In the genomic region with DNA sequence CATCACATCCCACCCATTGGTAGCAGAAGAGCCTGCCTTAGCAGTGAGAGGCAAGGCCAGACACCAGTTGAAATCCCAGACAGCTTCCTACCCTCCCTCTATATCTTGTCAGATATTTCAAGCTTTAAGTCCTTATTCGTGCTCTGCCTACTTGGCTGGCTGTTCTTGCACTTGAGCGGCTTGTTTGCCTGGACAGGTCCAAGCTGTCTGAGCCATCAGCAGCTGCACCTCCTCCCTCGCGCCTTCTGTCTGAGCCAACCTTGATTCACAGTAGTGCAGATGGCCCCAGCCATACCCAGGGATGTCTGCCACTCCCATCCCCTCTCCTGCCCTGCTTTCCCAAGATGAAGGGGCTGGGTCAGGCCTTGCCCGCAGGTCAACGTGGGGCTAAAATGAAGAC, we compare ENCODE assay signal across 29 cellular contexts. TPM values are rescaled to one million over a fixed set of nuclear protein-coding genes. Genes with fewer than 3 reads are reported as not detected.
DNase-seq lines count a peak whose midpoint lies in the region; ATAC-seq and TF ChIP-seq lines count a peak whose summit lies in the region.
"Had no signal": no experiment of that assay in that cellular context is flagged by ENCODE, and none has a peak within 500 bp of the region (broad histone marks: within the 10 kb centered on the region; RNA-seq: fewer than 3 reads in every experiment).

No MANE protein-coding gene starts in this region.

- H3K27ac Mint-ChIP-seq in WTC11: peak overlapping the region; percentile 73; the same call in 1 of the 2 replicates
- H3K27ac Mint-ChIP-seq: activated B cell treated with CpG ODN at 0.5 μM for 24 hours; activated naive CD8-positive, alpha-beta T cell; activated T-helper 2 cell treated with anti-CD3 and anti-CD28 coated beads, Interferon-gamma antibody, Interleukin-2, Interleukin-4, amounts not matched to agents 10 μg/mL and 5 μg/mL and 100 μg/mL, durations not matched to agents 14 hours and 24 hours and 36 hours; CD4-positive, alpha-beta T cell; naive thymus-derived CD4-positive, alpha-beta T cell had no signal

- peaks cover 0 to 9% (median 0%) of the 10 kb centered on the region in 3 donors for H3K36me3 ChIP-seq in esophagus squamous epithelium

- TF ChIP-seq POLR2A in esophagus squamous epithelium (IDR thresholded peaks at IDR 0.05): no peak

- POLR2A ChIA-PET in WTC11 (lab: Charles Lee): no interaction called here

- H3K4me1 ChIP-seq in esophagus squamous epithelium: peaks cover 23 to 70% (median 30%) of the 10 kb centered on the region in 3 donors

- no peaks in the 10 kb centered on the region for H3K9me3 ChIP-seq in esophagus squamous epithelium
- H3K9me3 ChIP-seq: left lung had no signal

- CTCF ChIA-PET in WTC11 (lab: Charles Lee): no interaction called here

- no peaks in the 10 kb centered on the region; the same call in 1 of the 2 replicates for H3K36me3 Mint-ChIP-seq in WTC11

- ATAC-seq in WTC11: no peak
- ATAC-seq: naive thymus-derived CD4-positive, alpha-beta T cell had no signal

- no peaks in the 10 kb centered on the region for H3K9me3 Mint-ChIP-seq in WTC11
- H3K9me3 Mint-ChIP-seq: activated B cell treated with CpG ODN at 0.5 μM for 24 hours; activated T-helper 2 cell treated with anti-CD3 and anti-CD28 coated beads, Interferon-gamma antibody, Interleukin-2, Interleukin-4, amounts not matched to agents 10 μg/mL and 5 μg/mL and 100 μg/mL, durations not matched to agents 14 hours and 24 hours and 36 hours; CD4-positive, alpha-beta T cell; immature natural killer cell; naive thymus-derived CD4-positive, alpha-beta T cell had no signal

- H3K27me3 Mint-ChIP-seq in WTC11 (ENCODE audit: low read depth): no peaks in the 10 kb centered on the region
- H3K27me3 Mint-ChIP-seq: activated B cell treated with CpG ODN at 0.5 μM for 24 hours; activated naive CD8-positive, alpha-beta T cell; CD4-positive, alpha-beta T cell; naive thymus-derived CD4-positive, alpha-beta T cell had no signal

- DNase-seq in DMS79 treated with DMSO at 0.1 percent for 48 hours (lab: John Stamatoyannopoulos, UW): peak; percentile 23
- DNase-seq in DMS79 (lab: John Stamatoyannopoulos, UW): no peak
- DNase-seq in NCI-H1694 (lab: John Stamatoyannopoulos, UW): peak; percentile 51
- no peak for DNase-seq in WTC11 (ENCODE audit: low spot score)
- no peak for DNase-seq in esophagus squamous epithelium (lab: John Stamatoyannopoulos, UW)
- DNase-seq in iPS-NIHi7 (ENCODE audit: extremely low spot score): no peak
- DNase-seq in medulla oblongata (ENCODE audit: extremely low spot score): no peak
- DNase-seq in pons (ENCODE audit: low spot score): no peak
- DNase-seq: 8988T; activated B cell treated with CpG ODN at 0.5 μM for 24 hours; activated CD4-positive, alpha-beta T cell treated with anti-CD3 and anti-CD28 coated beads, Interleukin-2, amount 50 U/mL, for 4 hours; aorta; CD4-positive, alpha-beta T cell; central memory CD4-positive, alpha-beta T cell; erythroblast; foreskin melanocyte; GOT3; immature natural killer cell; left lung; naive thymus-derived CD4-positive, alpha-beta T cell; NCI-H1092 treated with DMSO at 0.1 percent for 48 hours; NCI-H2081; small intestine; stimulated activated CD4-positive, alpha-beta T cell treated with anti-CD3 and anti-CD28 coated beads, Interleukin-2, amount 100 ng/mL, for 24 hours; T-helper 9 cell had no signal

- H3K4me3 Mint-ChIP-seq in WTC11: no peak overlapping the region
- H3K4me3 Mint-ChIP-seq: activated B cell treated with CpG ODN at 0.5 μM for 24 hours; activated naive CD8-positive, alpha-beta T cell; CD4-positive, alpha-beta T cell; immature natural killer cell; naive thymus-derived CD4-positive, alpha-beta T cell had no signal

- no peaks in the 10 kb centered on the region for H3K27me3 ChIP-seq in esophagus squamous epithelium
- H3K27me3 ChIP-seq: hepatocyte, left lung had no signal

- no peak for TF ChIP-seq CTCF in WTC11 (IDR thresholded peaks at IDR 0.05)
- TF ChIP-seq CTCF in esophagus squamous epithelium (IDR thresholded peaks at IDR 0.05): no peak

- WGBS in esophagus squamous epithelium, 2 donors: 49 to 51% methylated on average over 3 to 4 of the region's 6 CpGs

- H3K4me1 Mint-ChIP-seq in WTC11: peaks cover 77% of the 10 kb centered on the region
- H3K4me1 Mint-ChIP-seq: activated B cell treated with CpG ODN at 0.5 μM for 24 hours, immature natural killer cell had no signal

- H3K27ac ChIP-seq in esophagus squamous epithelium: peak overlapping the region in 3 of 4 donors; percentile 2 to 36 (median 12)
- H3K27ac ChIP-seq: hepatocyte, left lung had no signal

- H3K4me3 ChIP-seq in esophagus squamous epithelium: no peak overlapping the region
- H3K4me3 ChIP-seq: hepatocyte, left lung had no signal

- intact Hi-C loops in esophagus squamous epithelium (cut with DNase I): no loop called here

TF ChIP-seq in WTC11, 78 proteins besides CTCF, POLR2A, EP300 and RAD21 (continues in another document):
- TF ChIP-seq IRF2 (CRISPR knock-in tag; IDR thresholded peaks at IDR 0.05; ENCODE audit: borderline replicate concordance, low read depth) (no peak), ESRRA (CRISPR knock-in tag; IDR thresholded peaks at IDR 0.05; ENCODE audit: borderline replicate concordance) (no peak), ZNF396 (CRISPR knock-in tag; IDR thresholded peaks at IDR 0.05; ENCODE audit: borderline replicate concordance) (no peak), FOXK1 (CRISPR knock-in tag; IDR thresholded peaks at IDR 0.05) (no peak), GRHL2 (CRISPR knock-in tag; IDR thresholded peaks at IDR 0.05; ENCODE audit: insufficient replicate concordance, severe bottlenecking) (no peak), ZNF138 (CRISPR knock-in tag; conservative IDR thresholded peaks at IDR 0.05) (no peak), EMX1 (CRISPR knock-in tag; IDR thresholded peaks at IDR 0.05) (no peak), CREB1 (CRISPR knock-in tag; IDR thresholded peaks at IDR 0.05) (no peak), FOXP1 (CRISPR knock-in tag; IDR thresholded peaks at IDR 0.05; ENCODE audit: borderline replicate concordance) (no peak), ZNF317 (CRISPR knock-in tag; IDR thresholded peaks at IDR 0.05; ENCODE audit: borderline replicate concordance, low read depth) (no peak), NFYB (CRISPR knock-in tag; conservative IDR thresholded peaks at IDR 0.05; ENCODE audit: low read depth) (no peak)
- TF ChIP-seq, protein P1, sequence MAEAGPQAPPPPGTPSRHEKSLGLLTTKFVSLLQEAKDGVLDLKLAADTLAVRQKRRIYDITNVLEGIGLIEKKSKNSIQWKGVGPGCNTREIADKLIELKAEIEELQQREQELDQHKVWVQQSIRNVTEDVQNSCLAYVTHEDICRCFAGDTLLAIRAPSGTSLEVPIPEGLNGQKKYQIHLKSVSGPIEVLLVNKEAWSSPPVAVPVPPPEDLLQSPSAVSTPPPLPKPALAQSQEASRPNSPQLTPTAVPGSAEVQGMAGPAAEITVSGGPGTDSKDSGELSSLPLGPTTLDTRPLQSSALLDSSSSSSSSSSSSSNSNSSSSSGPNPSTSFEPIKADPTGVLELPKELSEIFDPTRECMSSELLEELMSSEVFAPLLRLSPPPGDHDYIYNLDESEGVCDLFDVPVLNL (CRISPR knock-in tag; IDR thresholded peaks at IDR 0.05; ENCODE audit: borderline replicate concordance, low read depth): no peak
- TF ChIP-seq, protein P2, sequence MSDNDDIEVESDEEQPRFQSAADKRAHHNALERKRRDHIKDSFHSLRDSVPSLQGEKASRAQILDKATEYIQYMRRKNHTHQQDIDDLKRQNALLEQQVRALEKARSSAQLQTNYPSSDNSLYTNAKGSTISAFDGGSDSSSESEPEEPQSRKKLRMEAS (CRISPR knock-in tag; IDR thresholded peaks at IDR 0.05): no peak
- TF ChIP-seq, protein P3, sequence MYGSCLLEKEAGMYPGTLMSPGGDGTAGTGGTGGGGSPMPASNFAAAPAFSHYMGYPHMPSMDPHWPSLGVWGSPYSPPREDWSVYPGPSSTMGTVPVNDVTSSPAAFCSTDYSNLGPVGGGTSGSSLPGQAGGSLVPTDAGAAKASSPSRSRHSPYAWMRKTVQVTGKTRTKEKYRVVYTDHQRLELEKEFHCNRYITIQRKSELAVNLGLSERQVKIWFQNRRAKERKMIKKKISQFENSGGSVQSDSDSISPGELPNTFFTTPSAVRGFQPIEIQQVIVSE (CRISPR knock-in tag; IDR thresholded peaks at IDR 0.05; ENCODE audit: borderline replicate concordance): no peak
- TF ChIP-seq, protein P4, sequence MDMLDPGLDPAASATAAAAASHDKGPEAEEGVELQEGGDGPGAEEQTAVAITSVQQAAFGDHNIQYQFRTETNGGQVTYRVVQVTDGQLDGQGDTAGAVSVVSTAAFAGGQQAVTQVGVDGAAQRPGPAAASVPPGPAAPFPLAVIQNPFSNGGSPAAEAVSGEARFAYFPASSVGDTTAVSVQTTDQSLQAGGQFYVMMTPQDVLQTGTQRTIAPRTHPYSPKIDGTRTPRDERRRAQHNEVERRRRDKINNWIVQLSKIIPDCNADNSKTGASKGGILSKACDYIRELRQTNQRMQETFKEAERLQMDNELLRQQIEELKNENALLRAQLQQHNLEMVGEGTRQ (CRISPR knock-in tag; IDR thresholded peaks at IDR 0.05): no peak
- TF ChIP-seq, protein P5, sequence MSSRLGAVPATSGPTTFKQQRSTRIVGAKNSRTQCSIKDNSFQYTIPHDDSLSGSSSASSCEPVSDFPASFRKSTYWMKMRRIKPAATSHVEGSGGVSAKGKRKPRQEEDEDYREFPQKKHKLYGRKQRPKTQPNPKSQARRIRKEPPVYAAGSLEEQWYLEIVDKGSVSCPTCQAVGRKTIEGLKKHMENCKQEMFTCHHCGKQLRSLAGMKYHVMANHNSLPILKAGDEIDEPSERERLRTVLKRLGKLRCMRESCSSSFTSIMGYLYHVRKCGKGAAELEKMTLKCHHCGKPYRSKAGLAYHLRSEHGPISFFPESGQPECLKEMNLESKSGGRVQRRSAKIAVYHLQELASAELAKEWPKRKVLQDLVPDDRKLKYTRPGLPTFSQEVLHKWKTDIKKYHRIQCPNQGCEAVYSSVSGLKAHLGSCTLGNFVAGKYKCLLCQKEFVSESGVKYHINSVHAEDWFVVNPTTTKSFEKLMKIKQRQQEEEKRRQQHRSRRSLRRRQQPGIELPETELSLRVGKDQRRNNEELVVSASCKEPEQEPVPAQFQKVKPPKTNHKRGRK (CRISPR knock-in tag; IDR thresholded peaks at IDR 0.05; ENCODE audit: borderline replicate concordance): no peak
- TF ChIP-seq, protein P6, sequence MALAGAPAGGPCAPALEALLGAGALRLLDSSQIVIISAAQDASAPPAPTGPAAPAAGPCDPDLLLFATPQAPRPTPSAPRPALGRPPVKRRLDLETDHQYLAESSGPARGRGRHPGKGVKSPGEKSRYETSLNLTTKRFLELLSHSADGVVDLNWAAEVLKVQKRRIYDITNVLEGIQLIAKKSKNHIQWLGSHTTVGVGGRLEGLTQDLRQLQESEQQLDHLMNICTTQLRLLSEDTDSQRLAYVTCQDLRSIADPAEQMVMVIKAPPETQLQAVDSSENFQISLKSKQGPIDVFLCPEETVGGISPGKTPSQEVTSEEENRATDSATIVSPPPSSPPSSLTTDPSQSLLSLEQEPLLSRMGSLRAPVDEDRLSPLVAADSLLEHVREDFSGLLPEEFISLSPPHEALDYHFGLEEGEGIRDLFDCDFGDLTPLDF (CRISPR knock-in tag; IDR thresholded peaks at IDR 0.05): no peak

RNA-seq across cellular contexts. Expression of a gene that starts 16.4 kb away (rescaled TPM):
- total RNA-seq in WTC11 (2021): 7.8 to 14.9 TPM (median 9.9 TPM) in 3 replicates
- total RNA-seq in esophagus squamous epithelium: 10 to 100 TPM in 1 of 4 donors, 1 to 10 TPM in 3; 2.9 to 11.1 (median 6.5) TPM
- total RNA-seq: OCI-LY7 had no signal

Comparison
In these comparisons a context has a peak if more than half of its experiments do, and no peak if none do; other contexts are left out.
1. DNase-seq: peak in DMS79 treated with DMSO at 0.1 percent for 48 hours (single experiment) and NCI-H1694 (single experiment); none in DMS79 (single experiment), WTC11 (single experiment), esophagus squamous epithelium (single experiment), iPS-NIHi7 (single experiment), medulla oblongata (single experiment) and pons (single experiment).